In genomic region chr12:54090312-54090711, GRCh38 we compare ENCODE assay signal across 1 cellular context.
A peak's percentile ranks its signal among the peaks of the same experiment; 100 is the strongest.
TF ChIP-seq lines count a peak whose summit lies in the region.

No MANE protein-coding gene starts in this region.

TF ChIP-seq in H1, 55 proteins besides CTCF, POLR2A, EP300 and RAD21:
- TF ChIP-seq RNF2 (IDR thresholded peaks at IDR 0.05; ENCODE audit: borderline replicate concordance, low read depth, low read length, missing control alignments, poor library complexity, severe bottlenecking) (peak; percentile 15), KDM4A (IDR thresholded peaks at IDR 0.05; ENCODE audit: low read depth, low read length, severe bottlenecking) (peak; percentile 35), SUZ12 (IDR thresholded peaks at IDR 0.05; ENCODE audit: low read length) (peak; percentile 81)
